1 cellular context compared by ENCODE assay signal in genomic region chr9:86262436-86262835, GRCh38.
TF ChIP-seq lines count a peak whose summit lies in the region.

No MANE protein-coding gene starts in this region.

TF ChIP-seq in IMR-90, 13 proteins besides CTCF, POLR2A, EP300 and RAD21:
- TF ChIP-seq FOS (IDR thresholded peaks at IDR 0.05; ENCODE audit: low read depth, low read length) (no peak), MAFK (IDR thresholded peaks at IDR 0.05; ENCODE audit: low read depth, low read length) (no peak), RCOR1 (IDR thresholded peaks at IDR 0.05; ENCODE audit: insufficient replicate concordance, low read length) (no peak)
- TF ChIP-seq, protein P1, sequence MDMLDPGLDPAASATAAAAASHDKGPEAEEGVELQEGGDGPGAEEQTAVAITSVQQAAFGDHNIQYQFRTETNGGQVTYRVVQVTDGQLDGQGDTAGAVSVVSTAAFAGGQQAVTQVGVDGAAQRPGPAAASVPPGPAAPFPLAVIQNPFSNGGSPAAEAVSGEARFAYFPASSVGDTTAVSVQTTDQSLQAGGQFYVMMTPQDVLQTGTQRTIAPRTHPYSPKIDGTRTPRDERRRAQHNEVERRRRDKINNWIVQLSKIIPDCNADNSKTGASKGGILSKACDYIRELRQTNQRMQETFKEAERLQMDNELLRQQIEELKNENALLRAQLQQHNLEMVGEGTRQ (IDR thresholded peaks at IDR 0.05; ENCODE audit: low read depth, low read length): no peak
